In genomic region chr1:171990371-171990770, GRCh38 we compare ENCODE assay signal across 1 cellular context.
TF ChIP-seq lines count a peak whose summit lies in the region.

No MANE protein-coding gene starts in this region.

TF ChIP-seq in H1, 55 proteins besides CTCF, POLR2A, EP300 and RAD21:
- TF ChIP-seq TEAD4 (IDR thresholded peaks at IDR 0.05; ENCODE audit: low read depth, low read length) (0 out of 2 replicates have a peak, but pooled peaks have one; percentile 16), KDM4A (IDR thresholded peaks at IDR 0.05; ENCODE audit: low read depth, low read length, severe bottlenecking) (no peak)
